In the genomic region with DNA sequence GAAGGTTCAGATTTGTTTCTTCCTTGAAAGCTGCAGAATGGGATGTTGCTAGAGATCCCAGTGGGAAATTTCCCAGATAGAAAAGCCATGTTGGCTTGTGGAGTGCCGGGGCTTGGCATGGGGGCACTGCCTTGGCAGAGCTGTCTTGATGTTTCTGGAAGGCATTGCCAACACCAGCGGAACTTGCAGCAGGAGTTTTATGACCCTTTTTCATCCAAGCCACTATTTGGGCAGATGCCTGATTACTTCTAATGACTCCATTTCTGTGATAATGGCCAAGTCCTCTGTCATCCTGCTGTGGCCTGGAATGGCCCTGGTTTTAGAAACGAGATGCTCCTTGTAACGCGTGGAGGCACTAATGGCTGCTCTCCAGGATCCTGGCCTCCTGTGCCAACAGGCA, we compare ENCODE assay signal across 16 cellular contexts.
"Had no signal": no experiment of that assay in that cellular context is flagged by ENCODE, and none has a peak within 500 bp of the region (broad histone marks: within the 10 kb centered on the region; RNA-seq: fewer than 3 reads in every experiment).

No MANE protein-coding gene starts in this region.

- ATAC-seq: foreskin keratinocyte, heart right ventricle, mucosa of descending colon had no signal

- DNase-seq: activated CD4-positive, alpha-beta T cell treated with anti-CD3 and anti-CD28 coated beads for 48 hours; activated CD4-positive, alpha-beta T cell treated with anti-CD3 and anti-CD28 coated beads, Interleukin-2, amount 50 U/mL, for 48 hours; activated CD8-positive, alpha-beta memory T cell treated with anti-CD3 and anti-CD28 coated beads for 24 hours; activated effector memory CD4-positive, alpha-beta T cell treated with anti-CD3 and anti-CD28 coated beads, Interleukin-2, amount 50 U/mL, for 16 hours; activated naive CD4-positive, alpha-beta T cell treated with anti-CD3 and anti-CD28 coated beads, Interleukin-2, amount 10 ng/mL, durations not matched to agents 7 days and 5 days; activated T-cell treated with anti-CD3 and anti-CD28 coated beads, Interleukin-2, amount 50 U/mL, for 1 hour; amniotic stem cell; brain microvascular endothelial cell; foreskin keratinocyte; heart right ventricle; mesendoderm; mucosa of descending colon; sigmoid colon; small intestine; stimulated activated CD4-positive, alpha-beta T cell treated with anti-CD3 and anti-CD28 coated beads, Interleukin-2, amount 100 ng/mL, for 24 hours; stimulated activated naive CD4-positive, alpha-beta T cell had no signal
